ENCODE assay signal across 12 cellular contexts in genomic region chr2:201580486-201580885, GRCh38.
A peak's percentile ranks its signal among the peaks of the same experiment; 100 is the strongest.
DNase-seq lines count a peak whose midpoint lies in the region; ATAC-seq and TF ChIP-seq lines count a peak whose summit lies in the region.
"Had no signal": no experiment of that assay in that cellular context is flagged by ENCODE, and none has a peak within 500 bp of the region (broad histone marks: within the 10 kb centered on the region; RNA-seq: fewer than 3 reads in every experiment).

No MANE protein-coding gene starts in this region.

- H3K4me1 ChIP-seq in mesenchymal stem cell (ENCODE audit: control insufficient read depth, insufficient read depth, low read depth, low read length) (peaks cover 6% of the 10 kb centered on the region), vagina (no peaks in the 10 kb centered on the region)
- H3K4me1 ChIP-seq: esophagus squamous epithelium, SJCRH30 had no signal

- TF ChIP-seq POLR2A in vagina (IDR thresholded peaks at IDR 0.05): no peak

- H2BK15ac ChIP-seq in mesenchymal stem cell (ENCODE audit: low read depth, poor library complexity, severe bottlenecking): no peak overlapping the region

- H3K4me2 ChIP-seq in mesenchymal stem cell (ENCODE audit: low read length, poor library complexity, severe bottlenecking): no peak overlapping the region

- no peak overlapping the region for H4K8ac ChIP-seq in mesenchymal stem cell (ENCODE audit: low read length)

- intact Hi-C loops in vagina (cut with DNase I): no loop called here

- H2BK120ac ChIP-seq in mesenchymal stem cell (ENCODE audit: low read depth, low read length): no peak overlapping the region

- DNase-seq in AML-193 (lab: John Stamatoyannopoulos, UW): peak; percentile 45 to 60
- peak; percentile 69 for DNase-seq in LHCN-M2 (ENCODE audit: low read depth)
- peak; percentile 64 for DNase-seq in brain pericyte (ENCODE audit: low read depth, low spot score)
- DNase-seq in mesenchymal stem cell: peak; percentile 82
- no peak for DNase-seq in vagina (ENCODE audit: extremely low spot score in 2 of 2)
- no peak for DNase-seq in activated T-cell treated with anti-CD3 and anti-CD28 coated beads for 4 hours
- no peak for DNase-seq in LoVo (ENCODE audit: low spot score)
- DNase-seq: CD8-positive, alpha-beta T cell; esophagus squamous epithelium; NCI-H1417 treated with DMSO at 0.1 percent for 48 hours; SJCRH30 had no signal

- H2AK5ac ChIP-seq in mesenchymal stem cell (ENCODE audit: low read length, severe bottlenecking): no peak overlapping the region

- H2BK12ac ChIP-seq in mesenchymal stem cell (ENCODE audit: low read length in 2 of 2): no peak overlapping the region

- WGBS in mesenchymal stem cell: 0% methylated on average over 1 of the region's 2 CpGs

- H3K36me3 ChIP-seq in mesenchymal stem cell (ENCODE audit: control insufficient read depth in 1 of 2, insufficient read depth in 2 of 2, low read depth in 1 of 2, low read length in 2 of 2) (no peaks in the 10 kb centered on the region), vagina (no peaks in the 10 kb centered on the region)
- H3K36me3 ChIP-seq: esophagus squamous epithelium, SJCRH30 had no signal

- no peak overlapping the region for H3K4ac ChIP-seq in mesenchymal stem cell (ENCODE audit: low read depth in 1 of 2, low read length in 2 of 2)

- no peak overlapping the region for H4K91ac ChIP-seq in mesenchymal stem cell (ENCODE audit: low read length)

- H3K4me3 ChIP-seq in mesenchymal stem cell (ENCODE audit: insufficient read depth in 1 of 2, low read depth in 1 of 2, low read length in 2 of 2) (no peak overlapping the region), vagina (no peak overlapping the region)
- H3K4me3 ChIP-seq: esophagus squamous epithelium, SJCRH30 had no signal

- H3K9ac ChIP-seq in mesenchymal stem cell (ENCODE audit: low read length): no peak overlapping the region

- no peak for ATAC-seq in HG03442 (IDR thresholded peaks at IDR 0.05; ENCODE audit: unreplicated experiment)
- ATAC-seq: CD8-positive, alpha-beta T cell had no signal

- H3K27me3 ChIP-seq in mesenchymal stem cell (ENCODE audit: control insufficient read depth in 1 of 2, insufficient read depth in 1 of 2, low read length in 2 of 2) (no peaks in the 10 kb centered on the region), vagina (no peaks in the 10 kb centered on the region)
- H3K27me3 ChIP-seq: esophagus squamous epithelium, SJCRH30 had no signal

- H3K18ac ChIP-seq in mesenchymal stem cell (ENCODE audit: low read depth in 1 of 2, low read length in 2 of 2): no peak overlapping the region

- no peak overlapping the region for H3K23ac ChIP-seq in mesenchymal stem cell (ENCODE audit: low read length in 2 of 2)

- no peak overlapping the region for H2BK5ac ChIP-seq in mesenchymal stem cell (ENCODE audit: low read depth, low read length, poor library complexity, severe bottlenecking)

- H3K9me3 ChIP-seq in mesenchymal stem cell (ENCODE audit: control insufficient read depth, low read length) (no peaks in the 10 kb centered on the region), vagina (no peaks in the 10 kb centered on the region)
- H3K9me3 ChIP-seq: esophagus squamous epithelium, SJCRH30 had no signal

- no peak overlapping the region for H2AFZ ChIP-seq in mesenchymal stem cell (ENCODE audit: low read depth, low read length)

- H3K14ac ChIP-seq in mesenchymal stem cell (ENCODE audit: low read length in 2 of 2): no peak overlapping the region

- H3K79me1 ChIP-seq in mesenchymal stem cell (replicated peaks; ENCODE audit: low read length, poor library complexity, severe bottlenecking): no peaks in the 10 kb centered on the region

- no peak for TF ChIP-seq CTCF in vagina (IDR thresholded peaks at IDR 0.05)

- no peak overlapping the region for H3K27ac ChIP-seq in mesenchymal stem cell (ENCODE audit: low read length, poor library complexity, severe bottlenecking)
- no peak overlapping the region for H3K27ac ChIP-seq in vagina
- H3K27ac ChIP-seq: esophagus squamous epithelium, SJCRH30 had no signal

Comparison
In these comparisons a context has a peak if more than half of its experiments do, and no peak if none do; other contexts are left out.
1. DNase-seq: peak in AML-193 (2 of 2), LHCN-M2 (single experiment), brain pericyte (single experiment) and mesenchymal stem cell (single experiment); none in vagina (0 of 2), activated T-cell treated with anti-CD3 and anti-CD28 coated beads for 4 hours (single experiment) and LoVo (single experiment).